In the genomic region with DNA sequence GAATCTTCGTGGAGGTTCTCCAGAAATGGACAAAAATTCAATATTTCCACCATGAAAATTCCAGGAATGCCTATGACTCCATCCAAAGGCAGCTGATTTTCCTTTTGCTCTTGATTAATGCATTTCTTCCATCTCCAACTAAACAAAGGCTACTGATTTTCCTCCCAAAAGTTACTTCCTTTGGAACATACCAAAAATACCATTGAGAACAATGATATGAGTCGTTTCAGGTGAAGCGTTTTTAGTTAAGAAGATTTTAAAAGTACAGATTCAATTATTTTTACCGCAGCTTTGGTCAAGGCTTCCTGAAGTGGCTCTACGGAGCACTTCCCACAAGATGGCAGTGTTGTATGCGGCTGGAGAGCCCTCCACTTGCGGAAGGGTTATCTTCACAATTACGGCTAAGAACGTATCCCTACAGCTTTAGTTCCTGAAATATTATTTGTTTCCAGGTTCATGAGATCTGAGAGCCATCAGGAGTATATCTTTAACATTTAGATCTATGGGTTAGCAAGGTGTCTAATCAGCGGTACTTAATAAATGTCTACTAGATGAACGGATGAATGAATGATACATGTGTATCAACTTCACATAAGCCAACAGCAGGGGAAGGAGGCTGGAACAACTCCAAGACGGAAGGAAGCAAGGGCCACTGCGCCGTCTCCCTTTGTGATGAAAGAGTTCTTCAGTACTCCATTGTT, we compare ENCODE assay signal across 8 cellular contexts. TPM values are rescaled to one million over a fixed set of nuclear protein-coding genes. Genes with fewer than 3 reads are reported as not detected.
A peak's percentile ranks its signal among the peaks of the same experiment; 100 is the strongest.
DNase-seq lines count a peak whose midpoint lies in the region; ATAC-seq, FAIRE-seq and TF ChIP-seq lines count a peak whose summit lies in the region.

No MANE protein-coding gene starts in this region.

- TF ChIP-seq CTCF in DND-41 (IDR thresholded peaks at IDR 0.05; ENCODE audit: borderline replicate concordance, extremely low read depth, low read length, poor library complexity, severe bottlenecking) (peak; percentile 72), RWPE2 (IDR thresholded peaks at IDR 0.05; ENCODE audit: poor library complexity, severe bottlenecking) (peak; percentile 99), right atrium auricular region (IDR thresholded peaks at IDR 0.05) (peak; percentile 58 to 89), psoas muscle (IDR thresholded peaks at IDR 0.05) (peak; percentile 82)

- 17 to 19% (median 19%) methylated on average over 14 of the region's 14 CpGs for WGBS in psoas muscle, 3 donors

- no peak overlapping the region for H2AFZ ChIP-seq in DND-41 (ENCODE audit: low read depth, low read length)

- intact Hi-C loops in psoas muscle (cut with DNase I), result loop anchor here (1.0 to 10.0 kb wide), 4 partner anchors 112 to 1064 kb away; no protein-coding TSS in a partner anchor

- no peak overlapping the region for H3K4me2 ChIP-seq in DND-41 (ENCODE audit: insufficient read depth, low read length)

- H3K4me3 ChIP-seq in DND-41 (ENCODE audit: low read depth in 1 of 2, low read length in 2 of 2), result no peak overlapping the region
- H3K4me3 ChIP-seq in RWPE2 (ENCODE audit: severe bottlenecking), result no peak overlapping the region
- H3K4me3 ChIP-seq in right atrium auricular region, result no peak overlapping the region
- peak overlapping the region; percentile 3 for H3K4me3 ChIP-seq in psoas muscle

- H3K36me3 ChIP-seq in DND-41 (ENCODE audit: insufficient read depth, low read length), result no peaks in the 10 kb centered on the region
- H3K36me3 ChIP-seq in RWPE2 (ENCODE audit: low read depth), result no peaks in the 10 kb centered on the region
- no peaks in the 10 kb centered on the region for H3K36me3 ChIP-seq in right atrium auricular region
- H3K36me3 ChIP-seq in psoas muscle (ENCODE audit: insufficient read depth in 1 of 2, low read depth in 1 of 2), result no peaks in the 10 kb centered on the region

- no peaks in the 10 kb centered on the region for H4K20me1 ChIP-seq in DND-41 (ENCODE audit: insufficient read depth, low read length)

- H3K4me1 ChIP-seq in DND-41 (ENCODE audit: insufficient read depth, low read length), result peaks cover 4% of the 10 kb centered on the region; the same call in 1 of the 2 replicates
- H3K4me1 ChIP-seq in RWPE2 (ENCODE audit: insufficient read depth, poor library complexity, severe bottlenecking), result no peaks in the 10 kb centered on the region
- peaks cover 0 to 6% of the 10 kb centered on the region in 2 donors for H3K4me1 ChIP-seq in right atrium auricular region
- peaks cover 4% of the 10 kb centered on the region for H3K4me1 ChIP-seq in psoas muscle

- H3K9me3 ChIP-seq in DND-41 (ENCODE audit: insufficient read depth, low read length, severe bottlenecking) (no peaks in the 10 kb centered on the region), RWPE2 (ENCODE audit: severe bottlenecking) (no peaks in the 10 kb centered on the region), right atrium auricular region (no peaks in the 10 kb centered on the region), psoas muscle (no peaks in the 10 kb centered on the region)

- no peaks in the 10 kb centered on the region for H3K27me3 ChIP-seq in DND-41 (ENCODE audit: insufficient read depth, low read length, poor library complexity)
- peaks cover 4% of the 10 kb centered on the region for H3K27me3 ChIP-seq in RWPE2 (ENCODE audit: insufficient read depth, poor library complexity, severe bottlenecking)
- H3K27me3 ChIP-seq in right atrium auricular region, result no peaks in the 10 kb centered on the region
- no peaks in the 10 kb centered on the region for H3K27me3 ChIP-seq in psoas muscle (ENCODE audit: insufficient read depth in 3 of 3, low read length in 2 of 3)

- FAIRE-seq in HTR-8/SVneo (lab: Jason Lieb, UNC), result no peak

- no peaks in the 10 kb centered on the region for H3K79me2 ChIP-seq in DND-41 (ENCODE audit: insufficient read depth, low read length)

- DNase-seq in DND-41 (peak; percentile 20), HTR-8/SVneo (ENCODE audit: insufficient read length, low spot score) (peak; percentile 50), RWPE2 (ENCODE audit: low spot score) (no peak), amygdala (lab: John Stamatoyannopoulos, UW) (peak in 44 of 56 donors; percentile 1 to 71 (median 16)), right atrium auricular region (ENCODE audit: low spot score) (no peak), psoas muscle (peak; percentile 27 to 59)

- H3K9ac ChIP-seq in DND-41 (ENCODE audit: low read depth, low read length), result no peak overlapping the region

- ATAC-seq in DND-41 (ENCODE audit: insufficient read depth, low read depth), result no peak
- peak; percentile 77 for ATAC-seq in RWPE2 (ENCODE audit: low read depth)
- ATAC-seq in psoas muscle, result peak; percentile 72 to 91 (median 79)
- no peak for ATAC-seq in GM18858 (IDR thresholded peaks at IDR 0.05; ENCODE audit: unreplicated experiment)
- ATAC-seq in GM18498 (IDR thresholded peaks at IDR 0.05; ENCODE audit: unreplicated experiment), result no peak

- no peak overlapping the region for H3K27ac ChIP-seq in DND-41 (ENCODE audit: low read length)
- H3K27ac ChIP-seq in RWPE2 (ENCODE audit: poor library complexity, severe bottlenecking), result no peak overlapping the region
- H3K27ac ChIP-seq in right atrium auricular region, result no peak overlapping the region
- H3K27ac ChIP-seq in psoas muscle, result no peak overlapping the region

RNA-seq across cellular contexts. Expression of a gene that starts 35.9 kb away (rescaled TPM):
- total RNA-seq in right atrium auricular region (10 to 100 TPM; 11.5 to 16.4 TPM), psoas muscle (1 to 10 TPM; 3.6 to 6.5 (median 5.3) TPM)
- 1 to 10 TPM; 1.3 to 3.2 (median 1.5) TPM for polyA plus RNA-seq in psoas muscle

RNA-seq across cellular contexts. Expression of a gene that starts 48.5 kb away (rescaled TPM):
- 1 to 10 TPM; 1.3 to 4.0 TPM for total RNA-seq in right atrium auricular region
- 1 to 10 TPM; 1.7 to 2.8 (median 2.1) TPM for total RNA-seq in psoas muscle
- polyA plus RNA-seq in psoas muscle, result 1 to 10 TPM in 1 of 3 donors, under 1 TPM in 2; 0.16 to 1.5 (median 0.80) TPM

RNA-seq across cellular contexts. Expression of a gene that starts 48.6 kb away (rescaled TPM):
- total RNA-seq in right atrium auricular region, result 10 to 100 TPM in 1 of 2 donors, 1 to 10 TPM in 1; 8.1 to 17.1 TPM
- 10 to 100 TPM in 3 of 4 donors, 1 to 10 TPM in 1; 6.9 to 16.6 (median 12.0) TPM for total RNA-seq in psoas muscle
- polyA plus RNA-seq in psoas muscle, result 10 to 100 TPM in 1 of 3 donors, 1 to 10 TPM in 2; 1.9 to 20.8 (median 9.0) TPM

Comparison
In these comparisons a context has a peak if more than half of its experiments do, and no peak if none do; other contexts are left out.
1. ATAC-seq: peak in RWPE2 (single experiment) and psoas muscle (4 of 4); none in DND-41 (single experiment), GM18858 (single experiment) and GM18498 (single experiment).
2. DNase-seq: peak in DND-41 (single experiment), HTR-8/SVneo (single experiment), amygdala (44 of 56) and psoas muscle (2 of 2); none in RWPE2 (single experiment) and right atrium auricular region (single experiment).
3. Peak in every context shown above with its lines, with median percentiles within 50 percentile points of each other: CTCF ChIP-seq.